In genomic region chr15:26623071-26623470, GRCh38 we compare ENCODE assay signal across 14 cellular contexts.
A peak's percentile ranks its signal among the peaks of the same experiment; 100 is the strongest.
DNase-seq lines count a peak whose midpoint lies in the region; ATAC-seq and TF ChIP-seq lines count a peak whose summit lies in the region.
"Had no signal": no experiment of that assay in that cellular context is flagged by ENCODE, and none has a peak within 500 bp of the region (broad histone marks: within the 10 kb centered on the region; RNA-seq: fewer than 3 reads in every experiment).

No MANE protein-coding gene starts in this region.

- peaks cover 10% of the 10 kb centered on the region for H3K79me1 ChIP-seq in mesendoderm (ENCODE audit: low read length)

- H3K4me3 Mint-ChIP-seq in GM23338 (no peak overlapping the region), Caco-2 (ENCODE audit: unreplicated experiment) (no peak overlapping the region)
- no peak overlapping the region for H3K4me3 Mint-ChIP-seq in activated naive CD4-positive, alpha-beta T cell treated with anti-CD3 and anti-CD28 coated beads, Interleukin-2, amount 10 ng/mL, durations not matched to agents 7 days and 5 days
- H3K4me3 Mint-ChIP-seq: CD14-positive monocyte; CD8-positive, alpha-beta T cell had no signal

- H3K36me3 ChIP-seq in GM23338 (ENCODE audit: insufficient read depth) (0 out of 2 replicates have a peak, but pooled peaks cover 3% of the 10 kb centered on the region), mesendoderm (ENCODE audit: control insufficient read depth, insufficient read depth, low read length) (no peaks in the 10 kb centered on the region), Caco-2 (ENCODE audit: control insufficient read depth, insufficient read depth, low read length) (no peaks in the 10 kb centered on the region)

- no peak overlapping the region for H3K27ac ChIP-seq in GM23338 (ENCODE audit: low read depth)
- no peak overlapping the region for H3K27ac ChIP-seq in mesendoderm (ENCODE audit: low read depth, low read length)

- H3K4me2 ChIP-seq in GM23338 (no peak overlapping the region), mesendoderm (ENCODE audit: low read length) (no peak overlapping the region)

- no peak overlapping the region for H2BK5ac ChIP-seq in mesendoderm (ENCODE audit: low read length)

- H3K79me2 ChIP-seq in GM23338 (replicated peaks; ENCODE audit: insufficient read depth): peaks cover 91% of the 10 kb centered on the region
- H3K79me2 ChIP-seq in mesendoderm (ENCODE audit: control insufficient read depth, insufficient read depth, low read length): peaks cover 24% of the 10 kb centered on the region

- H3K9me3 Mint-ChIP-seq in GM23338: peaks cover 31% of the 10 kb centered on the region
- H3K9me3 Mint-ChIP-seq in activated naive CD4-positive, alpha-beta T cell treated with anti-CD3 and anti-CD28 coated beads, Interleukin-2, amount 10 ng/mL, durations not matched to agents 7 days and 5 days: peaks cover 31% of the 10 kb centered on the region
- peaks cover 35% of the 10 kb centered on the region for H3K9me3 Mint-ChIP-seq in Caco-2 (ENCODE audit: unreplicated experiment)

- H3K9me3 ChIP-seq in Caco-2: 0 out of 2 replicates have a peak, but pooled peaks cover 6% of the 10 kb centered on the region

- peak overlapping the region; percentile 46 for H3K18ac ChIP-seq in mesendoderm (ENCODE audit: low read length)

- H3K56ac ChIP-seq in mesendoderm (ENCODE audit: low read length): no peak overlapping the region

- H3K4me1 ChIP-seq in GM23338 (ENCODE audit: insufficient read depth) (peaks cover 50% of the 10 kb centered on the region), mesendoderm (ENCODE audit: control insufficient read depth, low read depth, low read length) (peaks cover 3% of the 10 kb centered on the region), Caco-2 (no peaks in the 10 kb centered on the region)

- BruUV-seq in Caco-2 (replicated peaks; lab: Mats Ljungman, UMichigan): no TSS peak

- ATAC-seq in GM23338: peak; percentile 43
- ATAC-seq: CD8-positive, alpha-beta T cell; GM12878; HCT116 had no signal

- no CpG with 5 or more reads among the region's 9 CpGs for WGBS in mesendoderm (ENCODE audit: extremely low coverage, insufficient coverage, low lambda C conversion rate)

- H2BK15ac ChIP-seq in mesendoderm (replicated peaks; ENCODE audit: low read depth): no peak overlapping the region

- H3K4me3 ChIP-seq in GM23338 (no peak overlapping the region), mesendoderm (ENCODE audit: low read length) (no peak overlapping the region), Caco-2 (ENCODE audit: low read depth, low read length) (no peak overlapping the region)
- H3K4me3 ChIP-seq: GM12878 had no signal

- H4K5ac ChIP-seq in mesendoderm (ENCODE audit: low read length): no peak overlapping the region

- H3K9ac ChIP-seq in mesendoderm (ENCODE audit: low read length): no peak overlapping the region

- H4K20me1 ChIP-seq in GM23338 (replicated peaks; ENCODE audit: insufficient read depth): peaks cover 12% of the 10 kb centered on the region

- TF ChIP-seq CTCF in GM23338 (conservative IDR thresholded peaks at IDR 0.05; ENCODE audit: low read depth in 2 of 2): no peak
- no peak for TF ChIP-seq CTCF in Caco-2 (IDR thresholded peaks at IDR 0.05; ENCODE audit: insufficient read depth in 1 of 2, low read depth in 1 of 2, low read length in 1 of 2, severe bottlenecking in 1 of 2, unreplicated experiment in 1 of 2)

- CTCF ChIA-PET in activated naive CD4-positive, alpha-beta T cell treated with anti-CD3 and anti-CD28 coated beads, Interleukin-2, amount 10 ng/mL, durations not matched to agents 7 days and 5 days (lab: Charles Lee): no interaction called here
- CTCF ChIA-PET in Caco-2 (lab: Charles Lee): no interaction called here

- no peaks in the 10 kb centered on the region for H3K9me2 ChIP-seq in GM23338 (ENCODE audit: insufficient read depth)

- no peak overlapping the region for H4K8ac ChIP-seq in mesendoderm (ENCODE audit: low read depth, low read length)

- no peak overlapping the region for H2BK120ac ChIP-seq in mesendoderm (ENCODE audit: low read depth, low read length)

- H2AFZ ChIP-seq in GM23338: no peak overlapping the region

- H3F3A ChIP-seq in GM23338 (replicated peaks; ENCODE audit: low read depth): no peaks in the 10 kb centered on the region

- peaks cover 4% of the 10 kb centered on the region for H3K27me3 Mint-ChIP-seq in GM23338 (ENCODE audit: insufficient read depth, low read depth, poor library complexity)
- no peaks in the 10 kb centered on the region for H3K27me3 Mint-ChIP-seq in activated naive CD4-positive, alpha-beta T cell treated with anti-CD3 and anti-CD28 coated beads, Interleukin-2, amount 10 ng/mL, durations not matched to agents 7 days and 5 days
- no peaks in the 10 kb centered on the region for H3K27me3 Mint-ChIP-seq in Caco-2 (ENCODE audit: insufficient read depth, unreplicated experiment)

- H3K27ac Mint-ChIP-seq in GM23338: peak overlapping the region; percentile 89
- no peak overlapping the region for H3K27ac Mint-ChIP-seq in activated naive CD4-positive, alpha-beta T cell treated with anti-CD3 and anti-CD28 coated beads, Interleukin-2, amount 10 ng/mL, durations not matched to agents 7 days and 5 days
- H3K27ac Mint-ChIP-seq in Caco-2 (ENCODE audit: unreplicated experiment): no peak overlapping the region
- H3K27ac Mint-ChIP-seq: CD14-positive monocyte; CD8-positive, alpha-beta T cell had no signal

- no peak overlapping the region for H2AK5ac ChIP-seq in mesendoderm (ENCODE audit: low read length)

- no peak overlapping the region for H3K4ac ChIP-seq in mesendoderm (ENCODE audit: low read depth, low read length)

- POLR2A ChIA-PET in Caco-2 (lab: Charles Lee): no interaction called here

- no peak overlapping the region for H3K23ac ChIP-seq in mesendoderm (ENCODE audit: low read length)

- no peak for DNase-seq in GM23338 (ENCODE audit: low spot score)
- DNase-seq in astrocyte of the hippocampus (ENCODE audit: low read depth, low spot score): peak; percentile 2
- peak; percentile 48 for DNase-seq in mesendoderm
- no peak for DNase-seq in activated naive CD4-positive, alpha-beta T cell treated with anti-CD3 and anti-CD28 coated beads, Interleukin-2, amount 10 ng/mL, durations not matched to agents 7 days and 5 days
- no peak for DNase-seq in activated CD4-positive, alpha-beta T cell treated with anti-CD3 and anti-CD28 coated beads, Interleukin-2, amount 50 U/mL, for 4 hours
- no peak for DNase-seq in COLO668 (lab: John Stamatoyannopoulos, UW; ENCODE audit: unreplicated experiment)
- DNase-seq in Caco-2: no peak
- DNase-seq: CD8-positive, alpha-beta T cell; DMS53; IMR-90; KBM-7 had no signal

- intact Hi-C loops in Caco-2 (cut with micrococcal nuclease; ENCODE audit: unreplicated experiment): no loop called here

- H3K27me3 ChIP-seq in GM23338 (ENCODE audit: insufficient read depth) (no peaks in the 10 kb centered on the region), mesendoderm (ENCODE audit: insufficient read depth, low read length, poor library complexity) (no peaks in the 10 kb centered on the region), Caco-2 (replicated peaks; ENCODE audit: control insufficient read depth, insufficient read depth, low read length) (no peaks in the 10 kb centered on the region)

- peaks cover 68% of the 10 kb centered on the region for H3K4me1 Mint-ChIP-seq in GM23338
- H3K4me1 Mint-ChIP-seq in activated naive CD4-positive, alpha-beta T cell treated with anti-CD3 and anti-CD28 coated beads, Interleukin-2, amount 10 ng/mL, durations not matched to agents 7 days and 5 days: no peaks in the 10 kb centered on the region
- H3K4me1 Mint-ChIP-seq in Caco-2 (ENCODE audit: low read depth, unreplicated experiment): no peaks in the 10 kb centered on the region
- H3K4me1 Mint-ChIP-seq: CD14-positive monocyte had no signal

- H3K36me3 Mint-ChIP-seq in GM23338 (ENCODE audit: low read depth): peaks cover 64% of the 10 kb centered on the region
- H3K36me3 Mint-ChIP-seq in activated naive CD4-positive, alpha-beta T cell treated with anti-CD3 and anti-CD28 coated beads, Interleukin-2, amount 10 ng/mL, durations not matched to agents 7 days and 5 days: no peaks in the 10 kb centered on the region
- no peaks in the 10 kb centered on the region for H3K36me3 Mint-ChIP-seq in Caco-2 (ENCODE audit: insufficient read depth, unreplicated experiment)
- H3K36me3 Mint-ChIP-seq: CD14-positive monocyte; CD8-positive, alpha-beta T cell had no signal

TF ChIP-seq in GM23338, 12 proteins besides CTCF, POLR2A, EP300 and RAD21 (continues in another document):
- no peak for TF ChIP-seq ETS1 (IDR thresholded peaks at IDR 0.05)
- TF ChIP-seq POLR2AphosphoS5 (IDR thresholded peaks at IDR 0.05; ENCODE audit: low read depth): no peak
- TF ChIP-seq ZNF114 (CRISPR knock-in tag; IDR thresholded peaks at IDR 0.05): no peak

Comparison
In these comparisons a context has a peak if more than half of its experiments do, and no peak if none do; other contexts are left out.
1. DNase-seq: peak in astrocyte of the hippocampus (single experiment) and mesendoderm (single experiment); none in GM23338 (single experiment), activated naive CD4-positive, alpha-beta T cell treated with anti-CD3 and anti-CD28 coated beads, Interleukin-2, amount 10 ng/mL, durations not matched to agents 7 days and 5 days (single experiment), activated CD4-positive, alpha-beta T cell treated with anti-CD3 and anti-CD28 coated beads, Interleukin-2, amount 50 U/mL, for 4 hours (0 of 2), COLO668 (single experiment) and Caco-2 (0 of 2).